ENCODE assay signal across 1 cellular context in genomic region chr10:63161592-63161991, GRCh38.
TF ChIP-seq lines count a peak whose summit lies in the region.

No MANE protein-coding gene starts in this region.

TF ChIP-seq in GM12878, 131 proteins besides CTCF, POLR2A, EP300 and RAD21:
- TF ChIP-seq POLR2AphosphoS5 (IDR thresholded peaks at IDR 0.05; ENCODE audit: low read length) (0 out of 2 replicates have a peak, but pooled peaks have one; percentile 35), E2F8 (IDR thresholded peaks at IDR 0.05; ENCODE audit: low read depth, partially characterized antibody) (no peak), ZBED1 (IDR thresholded peaks at IDR 0.05; ENCODE audit: borderline replicate concordance) (no peak), POLR2AphosphoS2 (IDR thresholded peaks at IDR 0.05; ENCODE audit: low read depth, low read length) (no peak), FOXM1 (IDR thresholded peaks at IDR 0.05; ENCODE audit: low read depth, low read length) (no peak), CEBPB (IDR thresholded peaks at IDR 0.05; ENCODE audit: borderline replicate concordance in 1 of 2, low read depth in 2 of 2, low read length in 2 of 2) (no peak)
